In the genomic region with DNA sequence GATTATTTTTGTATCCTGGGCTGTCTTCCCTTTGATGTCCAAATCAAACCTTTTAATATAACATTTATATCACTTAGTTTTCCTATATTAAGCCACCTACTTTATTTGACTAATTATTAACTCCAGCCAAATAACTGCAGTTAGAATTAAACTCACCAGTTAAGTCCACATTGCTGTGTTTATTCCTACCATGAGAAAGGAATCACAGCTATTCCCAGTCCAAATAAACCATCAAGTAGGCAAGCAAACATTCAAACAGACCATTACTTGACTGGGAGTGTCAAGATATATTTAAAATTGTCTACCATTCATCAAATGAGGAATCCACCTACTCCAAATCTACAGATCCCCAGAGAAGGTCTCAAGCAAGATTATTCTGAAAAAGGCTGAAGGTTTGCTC, we compare ENCODE assay signal across 17 cellular contexts.
"Had no signal": no experiment of that assay in that cellular context is flagged by ENCODE, and none has a peak within 500 bp of the region (broad histone marks: within the 10 kb centered on the region; RNA-seq: fewer than 3 reads in every experiment).

No MANE protein-coding gene starts in this region.

- H3K27me3 ChIP-seq: esophagus muscularis mucosa, gastroesophageal sphincter had no signal

- ATAC-seq: effector memory CD8-positive, alpha-beta T cell; gastroesophageal sphincter; left lobe of liver; psoas muscle had no signal

- H3K4me3 ChIP-seq: esophagus muscularis mucosa, gastroesophageal sphincter, lung, psoas muscle had no signal

- H3K9me3 ChIP-seq: esophagus muscularis mucosa, gastroesophageal sphincter, psoas muscle had no signal

- H3K27ac ChIP-seq: epithelial cell of prostate, esophagus muscularis mucosa, gastroesophageal sphincter, parathyroid adenoma, psoas muscle had no signal

- H3K36me3 ChIP-seq: esophagus muscularis mucosa, gastroesophageal sphincter had no signal

- DNase-seq: effector memory CD8-positive, alpha-beta T cell; glutamatergic neuron; islet precursor cell; mesendoderm; naive B cell; occipital lobe; psoas muscle; small intestine; stimulated activated CD4-positive, alpha-beta T cell treated with anti-CD3 and anti-CD28 coated beads, Interleukin-12 subunit alpha, Interleukin-12 subunit beta, amount 100 ng/mL, for 4 hours; stimulated activated naive CD4-positive, alpha-beta T cell treated with Interleukin-2 at 50 U/mL for 16 hours; trophoblast cell had no signal

- H3K4me1 ChIP-seq: parathyroid adenoma, psoas muscle had no signal
